In genomic region chr15:71197620-71198019, GRCh38 we compare ENCODE assay signal across 27 cellular contexts.
"Had no signal": no experiment of that assay in that cellular context is flagged by ENCODE, and none has a peak within 500 bp of the region (broad histone marks: within the 10 kb centered on the region; RNA-seq: fewer than 3 reads in every experiment).

No MANE protein-coding gene starts in this region.

- H3K36me3 ChIP-seq: ascending aorta, breast epithelium, cardiac muscle cell, colonic mucosa, esophagus squamous epithelium, gastroesophageal sphincter, heart right ventricle had no signal

- H3K36me3 Mint-ChIP-seq: activated CD4-positive, alpha-beta memory T cell treated with anti-CD3 and anti-CD28 coated beads for 36 hours; activated naive CD4-positive, alpha-beta T cell treated with anti-CD3 and anti-CD28 coated beads, Interleukin-2, amount 50 U/mL, for 72 hours; activated naive CD8-positive, alpha-beta T cell treated with anti-CD3 and anti-CD28 coated beads, Interleukin-2, amount 10 ng/mL, durations not matched to agents 7 days and 5 days had no signal

- H3K27me3 ChIP-seq: ascending aorta, breast epithelium, cardiac muscle cell, colonic mucosa, esophagus squamous epithelium, gastroesophageal sphincter, heart right ventricle had no signal

- H3K27me3 Mint-ChIP-seq: activated CD4-positive, alpha-beta T cell treated with anti-CD3 and anti-CD28 coated beads, Interleukin-2, amount 10 ng/mL, durations not matched to agents 24 days and 14 days; activated naive CD8-positive, alpha-beta T cell treated with anti-CD3 and anti-CD28 coated beads, Interleukin-2, amount 10 ng/mL, durations not matched to agents 7 days and 5 days; brain had no signal

- H3K4me3 Mint-ChIP-seq: activated CD4-positive, alpha-beta memory T cell treated with anti-CD3 and anti-CD28 coated beads for 36 hours; activated CD4-positive, alpha-beta T cell treated with anti-CD3 and anti-CD28 coated beads for 36 hours; activated CD4-positive, alpha-beta T cell treated with anti-CD3 and anti-CD28 coated beads, Interleukin-2, amount 10 ng/mL, durations not matched to agents 24 days and 14 days; activated CD8-positive, alpha-beta T cell treated with anti-CD3 and anti-CD28 coated beads, Interleukin-2, amount 10 ng/mL, durations not matched to agents 7 days and 5 days; activated naive CD4-positive, alpha-beta T cell treated with anti-CD3 and anti-CD28 coated beads for 36 hours; activated naive CD8-positive, alpha-beta T cell treated with anti-CD3 and anti-CD28 coated beads, Interleukin-2, amount 10 ng/mL, durations not matched to agents 7 days and 5 days; activated T-cell treated with anti-CD3 and anti-CD28 coated beads, Interleukin-2, amount 50 U/mL, for 4 hours; activated T-helper 17 cell treated with anti-CD3 and anti-CD28 coated beads, Interleukin-2, amount 50 U/mL, for 72 hours; brain had no signal

- H3K4me1 Mint-ChIP-seq: activated CD4-positive, alpha-beta T cell treated with anti-CD3 and anti-CD28 coated beads for 36 hours; activated naive CD8-positive, alpha-beta T cell treated with anti-CD3 and anti-CD28 coated beads, Interleukin-2, amount 10 ng/mL, durations not matched to agents 7 days and 5 days; activated T-helper 17 cell treated with anti-CD3 and anti-CD28 coated beads, Interleukin-2, amount 50 U/mL, for 72 hours had no signal

- H3K27ac Mint-ChIP-seq: activated CD4-positive, alpha-beta memory T cell treated with anti-CD3 and anti-CD28 coated beads for 36 hours; activated CD4-positive, alpha-beta T cell treated with anti-CD3 and anti-CD28 coated beads for 36 hours; activated CD4-positive, alpha-beta T cell treated with anti-CD3 and anti-CD28 coated beads, Interleukin-2, amount 10 ng/mL, durations not matched to agents 24 days and 14 days; activated CD8-positive, alpha-beta T cell treated with anti-CD3 and anti-CD28 coated beads, Interleukin-2, amount 10 ng/mL, durations not matched to agents 7 days and 5 days; activated naive CD4-positive, alpha-beta T cell treated with anti-CD3 and anti-CD28 coated beads for 36 hours; activated naive CD4-positive, alpha-beta T cell treated with anti-CD3 and anti-CD28 coated beads, Interleukin-2, amount 50 U/mL, for 72 hours; activated naive CD8-positive, alpha-beta T cell treated with anti-CD3 and anti-CD28 coated beads, Interleukin-2, amount 10 ng/mL, durations not matched to agents 7 days and 5 days; activated T-helper 17 cell treated with anti-CD3 and anti-CD28 coated beads, Interleukin-2, amount 50 U/mL, for 72 hours; brain had no signal

- H3K9me3 Mint-ChIP-seq: activated naive CD4-positive, alpha-beta T cell treated with anti-CD3 and anti-CD28 coated beads for 36 hours; activated naive CD4-positive, alpha-beta T cell treated with anti-CD3 and anti-CD28 coated beads, Interleukin-2, amount 50 U/mL, for 72 hours; activated naive CD8-positive, alpha-beta T cell treated with anti-CD3 and anti-CD28 coated beads, Interleukin-2, amount 10 ng/mL, durations not matched to agents 7 days and 5 days; activated T-cell treated with anti-CD3 and anti-CD28 coated beads, Interleukin-2, amount 50 U/mL, for 4 hours; activated T-helper 17 cell treated with anti-CD3 and anti-CD28 coated beads, Interleukin-2, amount 50 U/mL, for 72 hours had no signal

- H3K27ac ChIP-seq: ascending aorta, breast epithelium, cardiac muscle cell, colonic mucosa, epithelial cell of prostate, esophagus squamous epithelium, gastroesophageal sphincter had no signal

- H3K9me3 ChIP-seq: ascending aorta, breast epithelium, colonic mucosa, esophagus squamous epithelium, gastroesophageal sphincter, heart right ventricle had no signal

- H3K4me3 ChIP-seq: ascending aorta, breast epithelium, cardiac muscle cell, colonic mucosa, esophagus squamous epithelium, gastroesophageal sphincter, heart right ventricle had no signal

- DNase-seq: activated CD4-positive, alpha-beta memory T cell treated with anti-CD3 and anti-CD28 coated beads for 36 hours; activated CD4-positive, alpha-beta T cell treated with anti-CD3 and anti-CD28 coated beads for 36 hours; activated CD4-positive, alpha-beta T cell treated with anti-CD3 and anti-CD28 coated beads, Interleukin-2, amount 10 ng/mL, durations not matched to agents 24 days and 14 days; activated CD4-positive, CD25-positive, alpha-beta regulatory T cell; activated CD4-positive, CD25-positive, alpha-beta regulatory T cell treated with anti-CD3 and anti-CD28 coated beads, Interleukin-2, amount 50 U/mL, for 72 hours; activated CD8-positive, alpha-beta T cell treated with anti-CD3 and anti-CD28 coated beads, Interleukin-2, amount 10 ng/mL, durations not matched to agents 7 days and 5 days; activated effector memory CD4-positive, alpha-beta T cell treated with Interleukin-2 at 50 U/mL for 16 hours; activated gamma-delta T cell treated with Interleukin-2 at 50 U/mL for 16 hours; activated naive CD4-positive, alpha-beta T cell treated with anti-CD3 and anti-CD28 coated beads for 36 hours; activated naive CD8-positive, alpha-beta T cell treated with anti-CD3 and anti-CD28 coated beads, Interleukin-2, amount 10 ng/mL, durations not matched to agents 7 days and 5 days; activated T-cell treated with anti-CD3 and anti-CD28 coated beads, Interleukin-2, amount 50 U/mL, for 4 hours; central memory CD4-positive, alpha-beta T cell; cerebellar nuclear complex; colonic mucosa; effector CD8-positive, alpha-beta T cell; esophagus squamous epithelium; foreskin melanocyte; heart right ventricle; T-helper 2 cell had no signal

- H3K4me1 ChIP-seq: breast epithelium, colonic mucosa, esophagus squamous epithelium had no signal

- ATAC-seq: activated CD4-positive, alpha-beta T cell treated with anti-CD3 and anti-CD28 coated beads for 36 hours; activated CD8-positive, alpha-beta T cell treated with anti-CD3 and anti-CD28 coated beads, Interleukin-2, amount 10 ng/mL, durations not matched to agents 7 days and 5 days; activated naive CD4-positive, alpha-beta T cell treated with anti-CD3 and anti-CD28 coated beads, Interleukin-2, amount 50 U/mL, for 72 hours; activated T-cell treated with anti-CD3 and anti-CD28 coated beads, Interleukin-2, amount 50 U/mL, for 4 hours; activated T-helper 17 cell treated with anti-CD3 and anti-CD28 coated beads, Interleukin-2, amount 50 U/mL, for 72 hours; gastroesophageal sphincter; heart right ventricle had no signal
